In the genomic region with DNA sequence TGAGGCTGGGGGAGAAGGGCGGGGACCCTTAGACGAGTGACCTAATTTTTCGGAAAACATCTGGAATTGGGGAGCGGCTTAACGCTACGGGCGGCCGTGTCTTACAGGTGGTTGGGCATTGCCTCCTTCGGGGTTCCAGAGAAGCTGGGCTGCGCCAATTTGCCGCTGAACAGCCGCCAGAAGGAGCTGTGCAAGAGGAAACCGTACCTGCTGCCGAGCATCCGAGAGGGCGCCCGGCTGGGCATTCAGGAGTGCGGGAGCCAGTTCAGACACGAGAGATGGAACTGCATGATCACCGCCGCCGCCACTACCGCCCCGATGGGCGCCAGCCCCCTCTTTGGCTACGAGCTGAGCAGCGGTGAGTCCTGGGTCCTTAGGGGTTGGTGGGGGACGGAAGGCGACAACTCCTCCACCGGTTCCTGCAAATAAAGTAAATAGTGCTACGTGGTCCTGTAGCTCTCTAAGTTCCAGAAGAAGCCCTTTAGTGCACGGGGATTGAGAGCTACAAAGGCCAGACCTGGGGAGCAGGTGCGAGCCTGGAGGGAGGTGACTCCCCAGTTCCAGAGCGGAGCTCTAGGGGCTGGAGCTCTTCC, we compare ENCODE assay signal across 8 cellular contexts. TPM values are rescaled to one million over a fixed set of nuclear protein-coding genes. Genes with fewer than 3 reads are reported as not detected.
A peak's percentile ranks its signal among the peaks of the same experiment; 100 is the strongest.
DNase-seq lines count a peak whose midpoint lies in the region; ATAC-seq and TF ChIP-seq lines count a peak whose summit lies in the region.

No MANE protein-coding gene starts in this region.

- DNase-seq in BJ (ENCODE audit: low read depth): no peak
- no peak for DNase-seq in fibroblast of villous mesenchyme (ENCODE audit: low read depth)
- peak in 6 of 10 donors; percentile 15 to 87 (median 58) for DNase-seq in posterior cingulate gyrus
- no peak for DNase-seq in NK-92 (lab: John Stamatoyannopoulos, UW; ENCODE audit: unreplicated experiment)
- DNase-seq in OCI-M1 (lab: John Stamatoyannopoulos, UW): no peak

- POLR2A ChIA-PET in BJ (lab: Charles Lee): no interaction called here

- H3K36me3 Mint-ChIP-seq in T-helper 1 cell treated with Interleukin-12 subunit alpha and Interleukin-12 subunit beta and Interleukin-4 antibody, amounts not matched to agents 30 μg/mL and 1 μg/mL, for 36 hours (ENCODE audit: low read depth): no peaks in the 10 kb centered on the region

- intact Hi-C loops in posterior cingulate gyrus (cut with DNase I): no loop called here

- H3K9me3 Mint-ChIP-seq in T-helper 1 cell treated with Interleukin-12 subunit alpha and Interleukin-12 subunit beta and Interleukin-4 antibody, amounts not matched to agents 30 μg/mL and 1 μg/mL, for 36 hours: no peaks in the 10 kb centered on the region

- peak overlapping the region; percentile 59 for H3K4me3 Mint-ChIP-seq in T-helper 1 cell treated with Interleukin-12 subunit alpha and Interleukin-12 subunit beta and Interleukin-4 antibody, amounts not matched to agents 30 μg/mL and 1 μg/mL, for 36 hours

- H3K4me1 Mint-ChIP-seq in T-helper 1 cell treated with Interleukin-12 subunit alpha and Interleukin-12 subunit beta and Interleukin-4 antibody, amounts not matched to agents 30 μg/mL and 1 μg/mL, for 36 hours (ENCODE audit: low read depth): peaks cover 15% of the 10 kb centered on the region

- H3K4me3 ChIP-seq in BJ (ENCODE audit: low read depth, low read length) (peak overlapping the region; percentile 44), fibroblast of villous mesenchyme (ENCODE audit: low read depth, low read length) (peak overlapping the region; percentile 50)

- peaks cover 73% of the 10 kb centered on the region for H3K27me3 Mint-ChIP-seq in T-helper 1 cell treated with Interleukin-12 subunit alpha and Interleukin-12 subunit beta and Interleukin-4 antibody, amounts not matched to agents 30 μg/mL and 1 μg/mL, for 36 hours (ENCODE audit: low read depth)

- TF ChIP-seq CTCF in BJ (IDR thresholded peaks at IDR 0.05; ENCODE audit: insufficient read depth, low read depth, low read length): peak; percentile 24; the same call in 1 of the 2 replicates
- TF ChIP-seq CTCF in fibroblast of villous mesenchyme (IDR thresholded peaks at IDR 0.05; ENCODE audit: insufficient read depth, low read depth, low read length): no peak

- ATAC-seq in GM18868 (IDR thresholded peaks at IDR 0.05; ENCODE audit: unreplicated experiment) (peak; percentile 62), HG03159 (IDR thresholded peaks at IDR 0.05; ENCODE audit: unreplicated experiment) (peak; percentile 57)

- CTCF ChIA-PET in BJ (lab: Yijun Ruan, JAX): interaction anchor here (1.1 to 1.5 kb wide), 2 partner anchors 221 to 524 kb away, joined by 3 to 4 read pairs; no protein-coding TSS in a partner anchor

- H3K36me3 ChIP-seq in BJ (ENCODE audit: control insufficient read depth, insufficient read depth, low read length): no peaks in the 10 kb centered on the region

- H3K27me3 ChIP-seq in BJ (ENCODE audit: control insufficient read depth, insufficient read depth, low read length): peaks cover 24% of the 10 kb centered on the region

- H3K27ac Mint-ChIP-seq in T-helper 1 cell treated with Interleukin-12 subunit alpha and Interleukin-12 subunit beta and Interleukin-4 antibody, amounts not matched to agents 30 μg/mL and 1 μg/mL, for 36 hours: no peak overlapping the region

RNA-seq across cellular contexts. Expression of gene WNT16, which starts 0.8 kb away (rescaled TPM):
- 0.02 TPM in 1 of 2 replicates, not detected in the other for polyA plus RNA-seq in BJ (2011; rRNA removed)
- 0.19 TPM in 1 of 2 replicates, not detected in the other for polyA minus RNA-seq in BJ (2011; rRNA and poly(A)+ RNA removed)
- under 0.01 and 0.32 TPM in 2 replicates for total RNA-seq in fibroblast of villous mesenchyme

Comparison
In these comparisons a context has a peak if more than half of its experiments do, and no peak if none do; other contexts are left out.
1. DNase-seq: peak in posterior cingulate gyrus (6 of 10); none in BJ (single experiment), fibroblast of villous mesenchyme (single experiment), NK-92 (single experiment) and OCI-M1 (single experiment).